Comparison of ENCODE assay signal across 12 cellular contexts in the genomic region with DNA sequence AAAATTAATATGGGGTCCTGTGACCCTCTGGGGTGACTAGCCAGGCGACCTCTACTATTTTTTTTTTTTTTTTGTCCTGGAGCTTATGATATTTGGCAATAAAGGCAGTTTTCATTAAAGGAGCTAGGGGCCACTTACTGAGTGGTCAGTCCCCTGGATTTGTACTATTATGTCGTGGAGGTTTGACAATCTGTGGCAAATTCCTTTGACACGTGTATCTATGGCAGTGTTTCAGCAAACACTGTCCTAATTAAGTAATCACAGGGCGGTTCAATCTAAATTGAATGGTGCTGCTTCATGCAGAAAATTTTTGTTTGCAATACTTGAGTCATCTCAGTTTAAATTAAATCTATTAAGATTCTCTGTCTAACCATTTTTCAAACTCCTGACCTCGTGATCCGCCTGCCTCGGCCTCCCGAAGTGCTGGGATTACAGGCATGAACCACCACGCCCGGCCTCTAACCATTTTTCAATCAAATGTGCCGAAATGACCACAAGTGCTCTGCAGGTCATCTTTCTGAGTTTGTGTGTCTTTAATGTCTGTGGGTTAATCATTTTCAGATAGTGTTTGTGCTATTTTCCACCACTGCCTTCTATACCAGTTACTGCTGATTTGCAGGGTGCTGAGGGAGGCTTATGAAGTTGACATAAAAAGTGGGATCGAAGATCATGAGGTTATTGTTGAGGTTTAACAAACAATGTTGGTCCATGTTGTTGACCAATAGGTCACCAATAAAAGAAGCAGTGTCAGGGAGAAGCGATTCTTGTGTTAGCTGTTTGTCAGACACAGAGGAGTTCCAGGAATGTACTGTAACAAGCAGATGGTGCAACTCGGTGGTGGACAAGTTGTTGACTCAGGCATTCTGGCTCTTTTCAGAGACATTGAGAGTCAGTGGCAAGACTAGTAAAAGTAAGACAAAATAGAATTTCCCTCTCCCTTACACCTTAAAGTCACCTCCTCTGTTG. TPM values are rescaled to one million over a fixed set of nuclear protein-coding genes. Genes with fewer than 3 reads are reported as not detected.
DNase-seq lines count a peak whose midpoint lies in the region; ATAC-seq, FAIRE-seq and TF ChIP-seq lines count a peak whose summit lies in the region.
"Had no signal": no experiment of that assay in that cellular context is flagged by ENCODE, and none has a peak within 500 bp of the region (broad histone marks: within the 10 kb centered on the region; RNA-seq: fewer than 3 reads in every experiment).

No MANE protein-coding gene starts in this region.

- no peak for TF ChIP-seq CTCF in fibroblast of pulmonary artery (IDR thresholded peaks at IDR 0.05; ENCODE audit: low read length, missing control alignments)
- no peak for TF ChIP-seq CTCF in pancreas (IDR thresholded peaks at IDR 0.05)

- peaks cover 0 to 10% (median 0%) of the 10 kb centered on the region in 3 donors for H3K4me1 ChIP-seq in pancreas

- H3K9me3 ChIP-seq in pancreas: no peaks in the 10 kb centered on the region
- H3K9me3 ChIP-seq: heart left ventricle had no signal

- DNase-seq in DMS 273 (lab: John Stamatoyannopoulos, UW; ENCODE audit: unreplicated experiment) (peak; percentile 19), RCC 7860 (ENCODE audit: low spot score) (peak; percentile 84), fibroblast of pulmonary artery (ENCODE audit: low read depth) (peak; percentile 91), pancreas (no peak), left ventricle myocardium superior (no peak)
- DNase-seq: activated T-cell treated with anti-CD3 and anti-CD28 coated beads, Interleukin-2, amount 50 U/mL, for 48 hours; cerebellar nuclear complex; heart left ventricle; WERI-Rb-1 had no signal

- FAIRE-seq in RCC 7860 (lab: Jason Lieb, UNC) (peak; percentile 98), pancreas (lab: Jason Lieb, UNC) (no peak)

- intact Hi-C loops in pancreas (cut with DNase I): no loop called here
- intact Hi-C loops in left ventricle myocardium superior (cut with micrococcal nuclease): no loop called here

- H3K4me3 ChIP-seq in fibroblast of pulmonary artery (replicated peaks; ENCODE audit: low read depth, low read length) (no peak overlapping the region), pancreas (no peak overlapping the region)
- H3K4me3 ChIP-seq: heart left ventricle had no signal

- ATAC-seq in pancreas: peak in 3 of 4 donors; percentile 52 to 66 (median 58)
- ATAC-seq in HG02798 (IDR thresholded peaks at IDR 0.05; ENCODE audit: poor library complexity, unreplicated experiment): no peak
- ATAC-seq in left ventricle myocardium superior: no peak
- ATAC-seq in GM21367 (IDR thresholded peaks at IDR 0.05; ENCODE audit: unreplicated experiment): no peak
- no peak for ATAC-seq in GM18858 (IDR thresholded peaks at IDR 0.05; ENCODE audit: unreplicated experiment)

- no peak overlapping the region for H3K27ac ChIP-seq in pancreas
- H3K27ac ChIP-seq: heart left ventricle, WERI-Rb-1 had no signal

- H3K27me3 ChIP-seq in pancreas: no peaks in the 10 kb centered on the region
- H3K27me3 ChIP-seq: heart left ventricle had no signal

- no peaks in the 10 kb centered on the region for H3K36me3 ChIP-seq in pancreas
- H3K36me3 ChIP-seq: heart left ventricle, WERI-Rb-1 had no signal

- 68 to 75% methylated on average over 14 of the region's 14 CpGs for WGBS in pancreas, 2 donors

RNA-seq across cellular contexts. Expression of a gene that starts 18.6 kb away (rescaled TPM):
- total RNA-seq in pancreas (1 to 10 TPM in 4 of 6 donors, under 1 TPM in 2; 0.59 to 4.3 (median 2.7) TPM), left ventricle myocardium superior (not detected)
- 1 to 10 TPM; 1.8 to 5.9 TPM for polyA plus RNA-seq in pancreas
- total RNA-seq: heart left ventricle had no signal

Comparison
In these comparisons a context has a peak if more than half of its experiments do, and no peak if none do; other contexts are left out.
1. DNase-seq: peak in DMS 273 (single experiment), RCC 7860 (single experiment) and fibroblast of pulmonary artery (single experiment); none in pancreas (0 of 6) and left ventricle myocardium superior (single experiment).
2. ATAC-seq: peak in pancreas (3 of 4); none in HG02798 (single experiment), left ventricle myocardium superior (single experiment), GM21367 (single experiment) and GM18858 (single experiment).